36 cellular contexts compared by ENCODE assay signal in genomic region chr18:24934231-24934932, GRCh38.
"Had no signal": no experiment of that assay in that cellular context is flagged by ENCODE, and none has a peak within 500 bp of the region (broad histone marks: within the 10 kb centered on the region; RNA-seq: fewer than 3 reads in every experiment).

No MANE protein-coding gene starts in this region.

- H3K9me3 Mint-ChIP-seq: activated CD4-positive, alpha-beta memory T cell treated with anti-CD3 and anti-CD28 coated beads, Interleukin-2, amount 10 ng/mL, durations not matched to agents 7 days and 5 days; activated naive CD4-positive, alpha-beta T cell treated with anti-CD3 and anti-CD28 coated beads, Interleukin-2, amount 50 U/mL, for 24 hours; activated T-helper 17 cell treated with anti-CD3 and anti-CD28 coated beads, Interleukin-2, amount 50 U/mL, for 72 hours had no signal

- H3K36me3 Mint-ChIP-seq: activated CD8-positive, alpha-beta memory T cell treated with anti-CD3 and anti-CD28 coated beads, Interleukin-2, amount 10 ng/mL, durations not matched to agents 7 days and 5 days; activated naive CD4-positive, alpha-beta T cell treated with anti-CD3 and anti-CD28 coated beads, Interleukin-2, amount 50 U/mL, for 24 hours; activated naive CD8-positive, alpha-beta T cell treated with anti-CD3 and anti-CD28 coated beads, Interleukin-2, amount 10 ng/mL, durations not matched to agents 7 days and 5 days had no signal

- H3K27me3 ChIP-seq: adrenal gland, body of pancreas, breast epithelium, MG63 had no signal

- H3K4me3 Mint-ChIP-seq: activated CD4-positive, alpha-beta memory T cell treated with anti-CD3 and anti-CD28 coated beads, Interleukin-2, amount 10 ng/mL, durations not matched to agents 7 days and 5 days; activated CD8-positive, alpha-beta memory T cell treated with anti-CD3 and anti-CD28 coated beads, Interleukin-2, amount 10 ng/mL, durations not matched to agents 7 days and 5 days; activated naive CD4-positive, alpha-beta T cell treated with anti-CD3 and anti-CD28 coated beads, Interleukin-2, amount 50 U/mL, for 24 hours; activated naive CD8-positive, alpha-beta T cell treated with anti-CD3 and anti-CD28 coated beads, Interleukin-2, amount 10 ng/mL, durations not matched to agents 7 days and 5 days; activated T-helper 17 cell treated with anti-CD3 and anti-CD28 coated beads, Interleukin-2, amount 50 U/mL, for 72 hours had no signal

- DNase-seq: activated CD4-positive, alpha-beta memory T cell treated with anti-CD3 and anti-CD28 coated beads, Interleukin-2, amount 10 ng/mL, durations not matched to agents 7 days and 5 days; activated CD4-positive, alpha-beta T cell treated with anti-CD3 and anti-CD28 coated beads for 1 hour; activated CD4-positive, alpha-beta T cell treated with anti-CD3 and anti-CD28 coated beads for 48 hours; activated CD4-positive, CD25-positive, alpha-beta regulatory T cell; activated CD8-positive, alpha-beta memory T cell treated with anti-CD3 and anti-CD28 coated beads for 24 hours; activated CD8-positive, alpha-beta memory T cell treated with anti-CD3 and anti-CD28 coated beads, Interleukin-2, amount 10 ng/mL, durations not matched to agents 7 days and 5 days; activated CD8-positive, alpha-beta memory T cell treated with anti-CD3 and anti-CD28 coated beads, Interleukin-2, amount 50 U/mL, for 48 hours; activated effector memory CD4-positive, alpha-beta T cell treated with anti-CD3 and anti-CD28 coated beads, Interleukin-2, amount 50 U/mL, for 16 hours; activated naive CD4-positive, alpha-beta T cell; activated naive CD8-positive, alpha-beta T cell treated with anti-CD3 and anti-CD28 coated beads, Interleukin-2, amount 10 ng/mL, durations not matched to agents 7 days and 5 days; activated T-cell treated with anti-CD3 and anti-CD28 coated beads, Interleukin-2, amount 50 U/mL, for 48 hours; adrenal gland; body of pancreas; Kasumi-1; KG1; MG63; NCI-H1048; NCI-H1105 treated with DMSO at 0.1 percent for 48 hours; NCI-H1436; NCI-H187; NCI-H2029 treated with DMSO at 0.1 percent for 48 hours; NCI-H2107; NCI-H2171; NCI-H510A; NCI-H526; NCI-H748 treated with DMSO at 0.1 percent for 48 hours; OCI-M1; Right ventricle myocardium superior; SW 1271; T-helper 1 cell; T-helper 2 cell; T-helper 9 cell; WERI-Rb-1 had no signal

- H3K4me1 Mint-ChIP-seq: activated CD4-positive, alpha-beta memory T cell treated with anti-CD3 and anti-CD28 coated beads, Interleukin-2, amount 10 ng/mL, durations not matched to agents 7 days and 5 days; activated CD8-positive, alpha-beta memory T cell treated with anti-CD3 and anti-CD28 coated beads, Interleukin-2, amount 10 ng/mL, durations not matched to agents 7 days and 5 days; activated naive CD4-positive, alpha-beta T cell treated with anti-CD3 and anti-CD28 coated beads, Interleukin-2, amount 50 U/mL, for 24 hours; activated naive CD8-positive, alpha-beta T cell treated with anti-CD3 and anti-CD28 coated beads, Interleukin-2, amount 10 ng/mL, durations not matched to agents 7 days and 5 days; activated T-helper 17 cell treated with anti-CD3 and anti-CD28 coated beads, Interleukin-2, amount 50 U/mL, for 72 hours had no signal

- H3K27me3 Mint-ChIP-seq: activated CD4-positive, alpha-beta memory T cell treated with anti-CD3 and anti-CD28 coated beads, Interleukin-2, amount 10 ng/mL, durations not matched to agents 7 days and 5 days; activated CD8-positive, alpha-beta memory T cell treated with anti-CD3 and anti-CD28 coated beads, Interleukin-2, amount 10 ng/mL, durations not matched to agents 7 days and 5 days; activated naive CD8-positive, alpha-beta T cell treated with anti-CD3 and anti-CD28 coated beads, Interleukin-2, amount 10 ng/mL, durations not matched to agents 7 days and 5 days had no signal

- H3K27ac Mint-ChIP-seq: activated CD4-positive, alpha-beta memory T cell treated with anti-CD3 and anti-CD28 coated beads, Interleukin-2, amount 10 ng/mL, durations not matched to agents 7 days and 5 days; activated CD8-positive, alpha-beta memory T cell treated with anti-CD3 and anti-CD28 coated beads, Interleukin-2, amount 10 ng/mL, durations not matched to agents 7 days and 5 days; activated naive CD4-positive, alpha-beta T cell treated with anti-CD3 and anti-CD28 coated beads, Interleukin-2, amount 50 U/mL, for 24 hours; activated naive CD8-positive, alpha-beta T cell treated with anti-CD3 and anti-CD28 coated beads, Interleukin-2, amount 10 ng/mL, durations not matched to agents 7 days and 5 days; activated T-helper 17 cell treated with anti-CD3 and anti-CD28 coated beads, Interleukin-2, amount 50 U/mL, for 72 hours had no signal

- H3K36me3 ChIP-seq: adrenal gland, breast epithelium, MG63, WERI-Rb-1 had no signal

- H3K4me3 ChIP-seq: adrenal gland, body of pancreas, breast epithelium, MG63 had no signal

- H3K4me1 ChIP-seq: adrenal gland, breast epithelium had no signal

- ATAC-seq: activated CD8-positive, alpha-beta memory T cell treated with anti-CD3 and anti-CD28 coated beads, Interleukin-2, amount 10 ng/mL, durations not matched to agents 7 days and 5 days; activated T-helper 17 cell treated with anti-CD3 and anti-CD28 coated beads, Interleukin-2, amount 50 U/mL, for 72 hours; body of pancreas had no signal

- H3K9me3 ChIP-seq: adrenal gland, body of pancreas, breast epithelium, MG63 had no signal

- H3K27ac ChIP-seq: adrenal gland, body of pancreas, breast epithelium, WERI-Rb-1 had no signal
